Comparison of ENCODE assay signal across 1 cellular context in the genomic region with DNA sequence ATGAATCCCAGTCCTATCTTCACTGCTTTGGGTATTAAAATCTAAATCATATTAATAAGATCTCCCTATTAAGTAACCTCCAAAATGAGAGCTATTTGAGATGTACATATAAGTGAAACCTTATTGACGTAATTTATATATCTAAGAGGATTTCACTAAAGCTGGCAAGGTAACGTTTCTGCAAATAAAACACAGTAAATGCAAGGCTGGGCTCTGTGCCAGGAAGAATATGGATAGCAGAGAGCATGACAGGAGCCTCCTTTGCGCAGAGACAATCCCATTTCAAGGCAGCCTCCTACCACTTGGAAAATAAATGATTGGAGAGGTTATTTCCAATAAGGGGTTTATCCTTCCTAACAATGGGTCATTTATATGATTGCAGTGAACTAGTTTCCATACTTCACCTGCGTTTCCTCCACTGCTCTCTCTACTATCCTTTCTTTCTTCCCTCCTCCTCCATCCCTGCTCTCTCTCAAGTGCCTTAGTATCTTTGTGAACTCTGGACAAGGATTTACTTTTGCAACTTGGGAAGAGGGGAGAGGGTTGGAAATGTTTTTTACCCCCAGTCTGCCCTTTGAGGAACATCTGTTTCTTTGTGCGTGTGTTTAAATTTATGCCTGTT.
TF ChIP-seq lines count a peak whose summit lies in the region.

No MANE protein-coding gene starts in this region.

TF ChIP-seq in GM23338, 12 proteins besides CTCF, POLR2A, EP300 and RAD21 (continued from another document):
- TF ChIP-seq, protein P1, sequence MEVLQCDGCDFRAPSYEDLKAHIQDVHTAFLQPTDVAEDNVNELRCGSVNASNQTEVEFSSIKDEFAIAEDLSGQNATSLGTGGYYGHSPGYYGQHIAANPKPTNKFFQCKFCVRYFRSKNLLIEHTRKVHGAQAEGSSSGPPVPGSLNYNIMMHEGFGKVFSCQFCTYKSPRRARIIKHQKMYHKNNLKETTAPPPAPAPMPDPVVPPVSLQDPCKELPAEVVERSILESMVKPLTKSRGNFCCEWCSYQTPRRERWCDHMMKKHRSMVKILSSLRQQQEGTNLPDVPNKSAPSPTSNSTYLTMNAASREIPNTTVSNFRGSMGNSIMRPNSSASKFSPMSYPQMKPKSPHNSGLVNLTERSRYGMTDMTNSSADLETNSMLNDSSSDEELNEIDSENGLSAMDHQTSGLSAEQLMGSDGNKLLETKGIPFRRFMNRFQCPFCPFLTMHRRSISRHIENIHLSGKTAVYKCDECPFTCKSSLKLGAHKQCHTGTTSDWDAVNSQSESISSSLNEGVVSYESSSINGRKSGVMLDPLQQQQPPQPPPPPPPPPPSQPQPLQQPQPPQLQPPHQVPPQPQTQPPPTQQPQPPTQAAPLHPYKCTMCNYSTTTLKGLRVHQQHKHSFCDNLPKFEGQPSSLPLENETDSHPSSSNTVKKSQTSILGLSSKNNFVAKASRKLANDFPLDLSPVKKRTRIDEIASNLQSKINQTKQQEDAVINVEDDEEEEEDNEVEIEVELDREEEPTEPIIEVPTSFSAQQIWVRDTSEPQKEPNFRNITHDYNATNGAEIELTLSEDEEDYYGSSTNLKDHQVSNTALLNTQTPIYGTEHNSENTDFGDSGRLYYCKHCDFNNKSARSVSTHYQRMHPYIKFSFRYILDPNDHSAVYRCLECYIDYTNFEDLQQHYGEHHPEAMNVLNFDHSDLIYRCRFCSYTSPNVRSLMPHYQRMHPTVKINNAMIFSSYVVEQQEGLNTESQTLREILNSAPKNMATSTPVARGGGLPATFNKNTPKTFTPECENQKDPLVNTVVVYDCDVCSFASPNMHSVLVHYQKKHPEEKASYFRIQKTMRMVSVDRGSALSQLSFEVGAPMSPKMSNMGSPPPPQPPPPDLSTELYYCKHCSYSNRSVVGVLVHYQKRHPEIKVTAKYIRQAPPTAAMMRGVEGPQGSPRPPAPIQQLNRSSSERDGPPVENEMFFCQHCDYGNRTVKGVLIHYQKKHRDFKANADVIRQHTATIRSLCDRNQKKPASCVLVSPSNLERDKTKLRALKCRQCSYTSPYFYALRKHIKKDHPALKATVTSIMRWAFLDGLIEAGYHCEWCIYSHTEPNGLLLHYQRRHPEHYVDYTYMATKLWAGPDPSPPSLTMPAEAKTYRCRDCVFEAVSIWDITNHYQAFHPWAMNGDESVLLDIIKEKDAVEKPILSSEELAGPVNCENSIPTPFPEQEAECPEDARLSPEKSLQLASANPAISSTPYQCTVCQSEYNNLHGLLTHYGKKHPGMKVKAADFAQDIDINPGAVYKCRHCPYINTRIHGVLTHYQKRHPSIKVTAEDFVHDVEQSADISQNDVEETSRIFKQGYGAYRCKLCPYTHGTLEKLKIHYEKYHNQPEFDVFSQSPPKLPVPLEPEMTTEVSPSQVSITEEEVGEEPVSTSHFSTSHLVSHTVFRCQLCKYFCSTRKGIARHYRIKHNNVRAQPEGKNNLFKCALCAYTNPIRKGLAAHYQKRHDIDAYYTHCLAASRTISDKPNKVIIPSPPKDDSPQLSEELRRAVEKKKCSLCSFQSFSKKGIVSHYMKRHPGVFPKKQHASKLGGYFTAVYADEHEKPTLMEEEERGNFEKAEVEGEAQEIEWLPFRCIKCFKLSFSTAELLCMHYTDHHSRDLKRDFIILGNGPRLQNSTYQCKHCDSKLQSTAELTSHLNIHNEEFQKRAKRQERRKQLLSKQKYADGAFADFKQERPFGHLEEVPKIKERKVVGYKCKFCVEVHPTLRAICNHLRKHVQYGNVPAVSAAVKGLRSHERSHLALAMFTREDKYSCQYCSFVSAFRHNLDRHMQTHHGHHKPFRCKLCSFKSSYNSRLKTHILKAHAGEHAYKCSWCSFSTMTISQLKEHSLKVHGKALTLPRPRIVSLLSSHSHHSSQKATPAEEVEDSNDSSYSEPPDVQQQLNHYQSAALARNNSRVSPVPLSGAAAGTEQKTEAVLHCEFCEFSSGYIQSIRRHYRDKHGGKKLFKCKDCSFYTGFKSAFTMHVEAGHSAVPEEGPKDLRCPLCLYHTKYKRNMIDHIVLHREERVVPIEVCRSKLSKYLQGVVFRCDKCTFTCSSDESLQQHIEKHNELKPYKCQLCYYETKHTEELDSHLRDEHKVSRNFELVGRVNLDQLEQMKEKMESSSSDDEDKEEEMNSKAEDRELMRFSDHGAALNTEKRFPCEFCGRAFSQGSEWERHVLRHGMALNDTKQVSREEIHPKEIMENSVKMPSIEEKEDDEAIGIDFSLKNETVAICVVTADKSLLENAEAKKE (CRISPR knock-in tag; IDR thresholded peaks at IDR 0.05): no peak
- no peak for TF ChIP-seq POLR2AphosphoS5 (IDR thresholded peaks at IDR 0.05; ENCODE audit: low read depth)
- TF ChIP-seq, protein P2, sequence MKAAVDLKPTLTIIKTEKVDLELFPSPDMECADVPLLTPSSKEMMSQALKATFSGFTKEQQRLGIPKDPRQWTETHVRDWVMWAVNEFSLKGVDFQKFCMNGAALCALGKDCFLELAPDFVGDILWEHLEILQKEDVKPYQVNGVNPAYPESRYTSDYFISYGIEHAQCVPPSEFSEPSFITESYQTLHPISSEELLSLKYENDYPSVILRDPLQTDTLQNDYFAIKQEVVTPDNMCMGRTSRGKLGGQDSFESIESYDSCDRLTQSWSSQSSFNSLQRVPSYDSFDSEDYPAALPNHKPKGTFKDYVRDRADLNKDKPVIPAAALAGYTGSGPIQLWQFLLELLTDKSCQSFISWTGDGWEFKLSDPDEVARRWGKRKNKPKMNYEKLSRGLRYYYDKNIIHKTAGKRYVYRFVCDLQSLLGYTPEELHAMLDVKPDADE (IDR thresholded peaks at IDR 0.05): no peak
- TF ChIP-seq EZH2 (IDR thresholded peaks at IDR 0.05; ENCODE audit: low read depth, unreplicated experiment): no peak
- no peak for TF ChIP-seq ZNF114 (CRISPR knock-in tag; IDR thresholded peaks at IDR 0.05)
- no peak for TF ChIP-seq STAT1 (IDR thresholded peaks at IDR 0.05; ENCODE audit: unreplicated experiment)
- TF ChIP-seq JUNB (IDR thresholded peaks at IDR 0.05; ENCODE audit: unreplicated experiment): no peak
- no peak for TF ChIP-seq CREB1 (CRISPR knock-in tag; IDR thresholded peaks at IDR 0.05; ENCODE audit: low read depth)
